ENCODE assay signal across 7 cellular contexts in genomic region chr17:46285500-46285899, GRCh38. TPM values are rescaled to one million over a fixed set of nuclear protein-coding genes. Genes with fewer than 3 reads are reported as not detected.
DNase-seq lines count a peak whose midpoint lies in the region; TF ChIP-seq lines count a peak whose summit lies in the region.
"Not testable (repeated sequence)": the region's sequence is repeated elsewhere in the genome, so short reads cannot be mapped to it uniquely, and the experiment has no call there.

No MANE protein-coding gene starts in this region.

- not testable (repeated sequence) for H2BK120ac ChIP-seq in H9 (ENCODE audit: low read depth, low read length, poor library complexity, severe bottlenecking); mesenchymal stem cell (ENCODE audit: low read depth, low read length)

- H3K27me3 Mint-ChIP-seq in H9 (ENCODE audit: low read depth): not testable (repeated sequence)

- peaks cover 24% of the 10 kb centered on the region for H3F3A ChIP-seq in PC-9 (ENCODE audit: insufficient read depth, low read depth)

- not testable (repeated sequence) for H3K23me2 ChIP-seq in H9 (ENCODE audit: insufficient read length, low read depth, low read length, poor library complexity, severe bottlenecking)

- not testable (repeated sequence) for H3K27ac Mint-ChIP-seq in H9

- H3K4me1 Mint-ChIP-seq in H9: peaks cover 10 to 14% of the 10 kb centered on the region in 2 experiments

- not testable (repeated sequence) for H3K27ac ChIP-seq in H9 (ENCODE audit: insufficient read length, low read depth, low read length); mesenchymal stem cell (ENCODE audit: low read length, poor library complexity, severe bottlenecking)
- peak overlapping the region; percentile 63 for H3K27ac ChIP-seq in PC-9

- H4K91ac ChIP-seq in H9 (ENCODE audit: insufficient read length, low read depth, low read length); mesenchymal stem cell (ENCODE audit: low read length): not testable (repeated sequence)

- not testable (repeated sequence) for H3K4me2 ChIP-seq in H9 (ENCODE audit: insufficient read depth, insufficient read length, low read length); mesenchymal stem cell (ENCODE audit: low read length, poor library complexity, severe bottlenecking)
- H3K4me2 ChIP-seq in PC-9: peak overlapping the region; percentile 34; the same call in 1 of the 2 replicates

- H3K56ac ChIP-seq in H9 (ENCODE audit: insufficient read length, low read depth, low read length): not testable (repeated sequence)

- TF ChIP-seq CTCF in H9 (conservative IDR thresholded peaks at IDR 0.05); PC-9 (conservative IDR thresholded peaks at IDR 0.05); fibroblast of pulmonary artery (IDR thresholded peaks at IDR 0.05; ENCODE audit: low read length, missing control alignments): not testable (repeated sequence)

- not testable (repeated sequence) for H3K36me3 Mint-ChIP-seq in H9 (ENCODE audit: insufficient read depth in 1 of 3, low read depth in 3 of 3)

- H4K8ac ChIP-seq in H9 (replicated peaks; ENCODE audit: insufficient read length, low read depth, low read length); mesenchymal stem cell (ENCODE audit: low read length): not testable (repeated sequence)

- not testable (repeated sequence) for H3K14ac ChIP-seq in H9 (ENCODE audit: insufficient read depth, low read length); mesenchymal stem cell (ENCODE audit: low read length in 2 of 2)

- not testable (repeated sequence) for H4K20me1 ChIP-seq in H9 (ENCODE audit: control insufficient read depth, insufficient read depth, insufficient read length); PC-9 (ENCODE audit: insufficient read depth)

- not testable (repeated sequence) for H3K4ac ChIP-seq in H9 (ENCODE audit: low read depth, low read length); mesenchymal stem cell (ENCODE audit: low read depth in 1 of 2, low read length in 2 of 2)

- H2BK5ac ChIP-seq in H9 (ENCODE audit: insufficient read length, low read length): peak overlapping the region; percentile 83
- not testable (repeated sequence) for H2BK5ac ChIP-seq in mesenchymal stem cell (ENCODE audit: low read depth, low read length, poor library complexity, severe bottlenecking)

- POLR2A ChIA-PET in PC-9 (lab: Charles Lee; ENCODE audit: unreplicated experiment): not testable (repeated sequence)

- H3T11ph ChIP-seq in H9 (ENCODE audit: low read length): not testable (repeated sequence)

- not testable (repeated sequence) for H3K4me3 ChIP-seq in PC-9; fibroblast of pulmonary artery (replicated peaks; ENCODE audit: low read depth, low read length); mesenchymal stem cell (ENCODE audit: insufficient read depth in 1 of 2, low read depth in 1 of 2, low read length in 2 of 2)

- H2AFZ ChIP-seq in H9 (ENCODE audit: low read length); PC-9; mesenchymal stem cell (ENCODE audit: low read depth, low read length): not testable (repeated sequence)

- not testable (repeated sequence) for H2BK12ac ChIP-seq in H9 (ENCODE audit: insufficient read length, low read depth, low read length); mesenchymal stem cell (ENCODE audit: low read length in 2 of 2)

- H3K18ac ChIP-seq in H9 (ENCODE audit: insufficient read length, low read depth, low read length); mesenchymal stem cell (ENCODE audit: low read depth in 1 of 2, low read length in 2 of 2): not testable (repeated sequence)

- H3K79me2 ChIP-seq in H9 (ENCODE audit: insufficient read depth, low read length); PC-9 (ENCODE audit: low read depth): not testable (repeated sequence)

- no CpG with 5 or more reads among the region's 2 CpGs for WGBS in H9 (ENCODE audit: extremely low coverage, insufficient read length, low lambda C conversion rate)
- WGBS in mesenchymal stem cell: 33% methylated on average over 1 of the region's 2 CpGs

- H3K9me3 ChIP-seq in H9 (ENCODE audit: control insufficient read depth, low read depth, low read length); PC-9 (ENCODE audit: insufficient read depth, low read depth); mesenchymal stem cell (ENCODE audit: control insufficient read depth, low read length): not testable (repeated sequence)

- DNase-seq in EH (ENCODE audit: low read depth) (peak; percentile 41), PC-9 (peak in 1 of 2 experiments; percentile 57), amniotic epithelial cell (ENCODE audit: low read depth) (peak; percentile 76), fibroblast of pulmonary artery (ENCODE audit: low read depth) (peak; percentile 21), iris pigment epithelial cell (ENCODE audit: low read depth) (peak; percentile 45), mesenchymal stem cell (peak; percentile 33)
- not testable (repeated sequence) for DNase-seq in H9

- CTCF ChIA-PET in PC-9 (lab: Charles Lee): not testable (repeated sequence)

- not testable (repeated sequence) for H3K9ac ChIP-seq in H9 (ENCODE audit: extremely low read depth, insufficient read length, low read length); mesenchymal stem cell (ENCODE audit: low read length)

- H3K23ac ChIP-seq in H9 (ENCODE audit: insufficient read length, low read depth, low read length); mesenchymal stem cell (ENCODE audit: low read length in 2 of 2): not testable (repeated sequence)

- not testable (repeated sequence) for H3K79me1 ChIP-seq in H9 (ENCODE audit: insufficient read depth, low read depth, low read length, poor library complexity, severe bottlenecking); mesenchymal stem cell (replicated peaks; ENCODE audit: low read length, poor library complexity, severe bottlenecking)

- not testable (repeated sequence) for H3K36me3 ChIP-seq in PC-9 (ENCODE audit: low read depth); mesenchymal stem cell (ENCODE audit: control insufficient read depth in 1 of 2, insufficient read depth in 2 of 2, low read depth in 1 of 2, low read length in 2 of 2)

- H3K9me2 ChIP-seq in PC-9 (ENCODE audit: insufficient read depth): not testable (repeated sequence)

- H2BK15ac ChIP-seq in H9 (ENCODE audit: low read depth, low read length); mesenchymal stem cell (ENCODE audit: low read depth, poor library complexity, severe bottlenecking): not testable (repeated sequence)

- H2BK20ac ChIP-seq in H9 (ENCODE audit: low read depth, low read length, poor library complexity, severe bottlenecking): not testable (repeated sequence)

- not testable (repeated sequence) for H4K5ac ChIP-seq in H9 (ENCODE audit: insufficient read length, low read depth, low read length)

- BruUV-seq in PC-9 (replicated peaks; lab: Mats Ljungman, UMichigan): not testable (repeated sequence)

- H3K9me3 Mint-ChIP-seq in H9: not testable (repeated sequence)

- intact Hi-C loops in PC-9 (cut with micrococcal nuclease; ENCODE audit: unreplicated experiment): not testable (repeated sequence)

- H3K27me3 ChIP-seq in H9 (ENCODE audit: insufficient read depth, low read length); PC-9 (ENCODE audit: insufficient read depth, low read depth); mesenchymal stem cell (ENCODE audit: control insufficient read depth in 1 of 2, insufficient read depth in 1 of 2, low read length in 2 of 2): not testable (repeated sequence)

- not testable (repeated sequence) for H3K4me1 ChIP-seq in H9 (ENCODE audit: insufficient read depth, low read length); mesenchymal stem cell (ENCODE audit: control insufficient read depth, insufficient read depth, low read depth, low read length)
- peaks cover 35% of the 10 kb centered on the region for H3K4me1 ChIP-seq in PC-9 (replicated peaks; ENCODE audit: insufficient read depth)

- not testable (repeated sequence) for H3K4me3 Mint-ChIP-seq in H9

- not testable (repeated sequence) for H2AK5ac ChIP-seq in H9 (ENCODE audit: insufficient read length, low read length); mesenchymal stem cell (ENCODE audit: low read length, severe bottlenecking)

RNA-seq across cellular contexts. Expression of gene LRRC37A, which starts 9.4 kb away (rescaled TPM):
- total RNA-seq in H9 (2021) (1.9 and 2.0 TPM in 2 replicates), PC-9 (2021) (1.3 and 1.8 TPM in 2 replicates)
- polyA plus RNA-seq in mesenchymal stem cell (2013, experiment 1 of 2): 0.98 TPM
- 0.99 TPM for polyA plus RNA-seq in mesenchymal stem cell (2013, experiment 2 of 2)
